ENCODE assay signal across 1 cellular context in genomic region chr17:82445542-82445941, GRCh38.
TF ChIP-seq lines count a peak whose summit lies in the region.

No MANE protein-coding gene starts in this region.

TF ChIP-seq in K562, 482 proteins besides CTCF, POLR2A, EP300 and RAD21:
- no peak for TF ChIP-seq TCF3 (CRISPR knock-in tag; IDR thresholded peaks at IDR 0.05)
- peak; percentile 58 for TF ChIP-seq ZBTB33 (CRISPR knock-in tag; IDR thresholded peaks at IDR 0.05)
- TF ChIP-seq RFX5 (IDR thresholded peaks at IDR 0.05; ENCODE audit: low read depth, low read length): no peak
- TF ChIP-seq POLR2B (IDR thresholded peaks at IDR 0.05; ENCODE audit: low read depth, partially characterized antibody): no peak
